In the genomic region with DNA sequence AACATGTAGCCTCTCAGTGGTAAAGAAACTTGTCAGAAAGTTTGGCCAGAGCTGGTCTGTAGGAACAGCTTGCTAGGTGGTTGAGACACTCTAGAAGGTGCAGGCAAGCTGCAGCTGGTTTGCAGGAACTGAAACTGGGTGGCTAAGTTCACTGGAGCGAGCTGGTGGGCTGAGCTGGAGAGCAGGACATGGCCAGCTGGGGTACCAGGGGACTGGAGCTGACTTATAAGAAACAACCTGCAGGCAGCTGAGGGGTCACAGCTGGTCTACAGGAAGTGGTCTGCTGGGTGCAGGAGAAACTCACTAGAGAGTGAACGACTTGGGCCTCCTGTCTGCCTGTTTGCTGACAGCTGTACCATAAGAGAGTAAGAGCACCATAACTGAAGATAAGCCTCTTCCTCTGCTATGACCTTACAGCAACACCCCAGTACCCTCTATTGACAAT, we compare ENCODE assay signal across 9 cellular contexts.
A peak's percentile ranks its signal among the peaks of the same experiment; 100 is the strongest.
DNase-seq lines count a peak whose midpoint lies in the region; ATAC-seq and TF ChIP-seq lines count a peak whose summit lies in the region.
"Had no signal": no experiment of that assay in that cellular context is flagged by ENCODE, and none has a peak within 500 bp of the region (broad histone marks: within the 10 kb centered on the region; RNA-seq: fewer than 3 reads in every experiment).

No MANE protein-coding gene starts in this region.

- H3K9me3 ChIP-seq in smooth muscle cell (replicated peaks; ENCODE audit: low read depth), result peaks cover 4% of the 10 kb centered on the region

- ATAC-seq in GM19468 (IDR thresholded peaks at IDR 0.05; ENCODE audit: extremely low read depth, unreplicated experiment), result peak; percentile 98
- peak; percentile 99 for ATAC-seq in HG03097 (IDR thresholded peaks at IDR 0.05; ENCODE audit: low FRiP score, unreplicated experiment)

- no peak overlapping the region for H2AFZ ChIP-seq in smooth muscle cell (ENCODE audit: low read depth)

- DNase-seq in GM12864 (ENCODE audit: low read depth) (peak; percentile 98), RPMI8226 (peak; percentile 87), mesothelial cell of epicardium (ENCODE audit: low spot score in 2 of 2, unreplicated experiment in 2 of 2) (no peak), KBM-7 (no peak), NCI-H1694 (lab: John Stamatoyannopoulos, UW) (no peak), smooth muscle cell (lab: John Stamatoyannopoulos, UW; ENCODE audit: unreplicated experiment) (no peak)

- H4K20me1 ChIP-seq in smooth muscle cell (ENCODE audit: low read depth), result no peaks in the 10 kb centered on the region

- no peaks in the 10 kb centered on the region for H3K36me3 ChIP-seq in smooth muscle cell (ENCODE audit: low read depth)

- no peaks in the 10 kb centered on the region for H3K79me2 ChIP-seq in smooth muscle cell (ENCODE audit: low read depth)

- TF ChIP-seq CTCF in GM12864 (IDR thresholded peaks at IDR 0.05; ENCODE audit: low read depth, low read length, missing control alignments) (no peak), mesothelial cell of epicardium (IDR thresholded peaks at IDR 0.05; ENCODE audit: unreplicated experiment) (no peak), smooth muscle cell (IDR thresholded peaks at IDR 0.05; ENCODE audit: borderline replicate concordance, insufficient read depth, poor library complexity, severe bottlenecking) (no peak)

- H3K27me3 ChIP-seq in smooth muscle cell (ENCODE audit: low read depth), result no peaks in the 10 kb centered on the region

- H3K27ac ChIP-seq in smooth muscle cell (ENCODE audit: low read depth), result no peak overlapping the region
- H3K27ac ChIP-seq: C4-2B had no signal

- H3K27ac Mint-ChIP-seq in mesothelial cell of epicardium, result no peak overlapping the region

- H3K4me2 ChIP-seq in smooth muscle cell, result no peak overlapping the region

- no peak overlapping the region for H3K4me3 Mint-ChIP-seq in mesothelial cell of epicardium

- no peaks in the 10 kb centered on the region for H3F3A ChIP-seq in smooth muscle cell (ENCODE audit: low read depth)

- 86% methylated on average over 2 of the region's 2 CpGs for WGBS in smooth muscle cell (ENCODE audit: low lambda C conversion rate)

- in situ Hi-C loops in KBM-7 (cut with MboI; ENCODE audit: low pct_unique_long_range_greater_than_20kb, low sequenced_read_pairs), result no loop called here

- no peaks in the 10 kb centered on the region for H3K4me1 ChIP-seq in smooth muscle cell (ENCODE audit: low read depth)

- H3K4me1 Mint-ChIP-seq in mesothelial cell of epicardium, result no peaks in the 10 kb centered on the region

- H3K9ac ChIP-seq in smooth muscle cell (ENCODE audit: low read depth), result no peak overlapping the region

- H3K9me3 Mint-ChIP-seq in mesothelial cell of epicardium, result peaks cover 5% of the 10 kb centered on the region

- H3K36me3 Mint-ChIP-seq in mesothelial cell of epicardium, result no peaks in the 10 kb centered on the region

- peaks cover 1% of the 10 kb centered on the region for H3K27me3 Mint-ChIP-seq in mesothelial cell of epicardium (ENCODE audit: low read depth)

- no peak overlapping the region for H3K4me3 ChIP-seq in GM12864 (ENCODE audit: low read depth, low read length)
- no peak overlapping the region for H3K4me3 ChIP-seq in smooth muscle cell

Comparison
In these comparisons a context has a peak if more than half of its experiments do, and no peak if none do; other contexts are left out.
1. DNase-seq: peak in GM12864 (single experiment) and RPMI8226 (single experiment); none in mesothelial cell of epicardium (0 of 2), KBM-7 (single experiment), NCI-H1694 (single experiment) and smooth muscle cell (single experiment).